In genomic region chr1:84687703-84688460, GRCh38 we compare ENCODE assay signal across 1 cellular context.
TF ChIP-seq lines count a peak whose summit lies in the region.

No MANE protein-coding gene starts in this region.

TF ChIP-seq in GM23338, 12 proteins besides CTCF, POLR2A, EP300 and RAD21 (continued from another document):
- TF ChIP-seq ZNF462 (CRISPR knock-in tag; IDR thresholded peaks at IDR 0.05) (no peak), ZNF331 (CRISPR knock-in tag; IDR thresholded peaks at IDR 0.05; ENCODE audit: low read depth) (no peak), STAT1 (IDR thresholded peaks at IDR 0.05; ENCODE audit: unreplicated experiment) (no peak), REST (IDR thresholded peaks at IDR 0.05; ENCODE audit: unreplicated experiment) (no peak), ETS1 (IDR thresholded peaks at IDR 0.05) (no peak), EZH2phosphoT487 (IDR thresholded peaks at IDR 0.05; ENCODE audit: unreplicated experiment) (no peak)
